9 cellular contexts compared by ENCODE assay signal in the genomic region with DNA sequence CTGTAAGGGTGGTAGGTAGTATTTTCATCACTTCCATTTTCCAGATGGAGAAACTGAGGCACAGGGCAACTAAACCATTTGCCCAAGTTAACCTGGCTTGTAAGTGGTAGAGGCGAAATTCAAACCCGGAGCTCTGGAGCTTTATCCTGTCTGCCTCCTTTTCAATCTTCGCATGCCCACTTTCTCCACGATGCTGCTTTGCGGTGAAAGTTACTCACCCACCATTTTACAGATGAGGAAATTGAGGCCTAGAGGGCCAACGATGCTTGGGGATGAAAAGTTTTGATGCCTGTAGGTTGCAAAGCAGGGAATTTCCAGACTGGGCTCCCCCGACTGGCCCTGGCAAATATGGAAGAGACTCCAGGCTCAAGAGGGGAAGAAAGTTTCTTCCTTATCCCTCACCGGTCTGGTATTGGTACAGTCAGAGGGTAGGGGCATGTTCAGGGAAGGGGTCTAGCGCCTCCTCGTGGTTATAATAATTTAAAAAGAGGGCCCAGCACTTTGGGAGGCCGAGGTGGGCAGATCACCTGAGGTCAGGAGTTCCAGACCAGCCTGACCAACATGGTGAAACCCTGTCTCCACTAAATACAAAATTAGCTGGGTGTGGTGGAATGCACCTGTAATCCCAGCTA. TPM values are rescaled to one million over a fixed set of nuclear protein-coding genes. Genes with fewer than 3 reads are reported as not detected.
DNase-seq lines count a peak whose midpoint lies in the region; ATAC-seq and TF ChIP-seq lines count a peak whose summit lies in the region.
"Had no signal": no experiment of that assay in that cellular context is flagged by ENCODE, and none has a peak within 500 bp of the region (broad histone marks: within the 10 kb centered on the region; RNA-seq: fewer than 3 reads in every experiment).

No MANE protein-coding gene starts in this region.

- peak; percentile 23 for TF ChIP-seq CTCF in CD8-positive, alpha-beta T cell (IDR thresholded peaks at IDR 0.05)
- TF ChIP-seq CTCF in HFF-Myc (IDR thresholded peaks at IDR 0.05; ENCODE audit: low read depth, low read length, missing control alignments) = peak; percentile 35

- no peaks in the 10 kb centered on the region for H3K27me3 ChIP-seq in CD8-positive, alpha-beta T cell (ENCODE audit: insufficient read depth, low read length)

- peak overlapping the region; percentile 80 for H3K27ac Mint-ChIP-seq in CD8-positive, alpha-beta T cell
- H3K27ac Mint-ChIP-seq in activated T-helper 17 cell treated with anti-CD3 and anti-CD28 coated beads, Interleukin-2, amount 50 U/mL, for 72 hours = no peak overlapping the region

- no peak overlapping the region for H3K27ac ChIP-seq in CD8-positive, alpha-beta T cell (ENCODE audit: low read depth, low read length)

- no peak for ATAC-seq in CD8-positive, alpha-beta T cell
- ATAC-seq in activated T-helper 17 cell treated with anti-CD3 and anti-CD28 coated beads, Interleukin-2, amount 50 U/mL, for 72 hours (replicated peaks) = no peak
- ATAC-seq in HG03159 (IDR thresholded peaks at IDR 0.05; ENCODE audit: unreplicated experiment) (no peak), GM18517 (IDR thresholded peaks at IDR 0.05; ENCODE audit: unreplicated experiment) (no peak)

- POLR2A ChIA-PET in CD8-positive, alpha-beta T cell (lab: Charles Lee) = interaction anchor here (1.5 to 1.9 kb wide), 3 partner anchors 34 to 61 kb away, joined by 5 to 6 read pairs (median 6); no protein-coding TSS in a partner anchor

- H3K27me3 Mint-ChIP-seq in CD8-positive, alpha-beta T cell (ENCODE audit: low read depth) = no peaks in the 10 kb centered on the region
- H3K27me3 Mint-ChIP-seq in activated T-helper 17 cell treated with anti-CD3 and anti-CD28 coated beads, Interleukin-2, amount 50 U/mL, for 72 hours = no peaks in the 10 kb centered on the region

- intact Hi-C loops in CD8-positive, alpha-beta T cell (cut with DNase I, micrococcal nuclease) = loop anchor here in 1 of 2 experiments (10.0 kb wide), 1 partner anchor 296 kb away; a partner anchor contains a TSS

- no peak for DNase-seq in CD8-positive, alpha-beta T cell
- DNase-seq in HFF-Myc (ENCODE audit: extremely low read depth, low read depth) (no peak), lung microvascular endothelial cell (ENCODE audit: low read depth in 2 of 2) (peak; percentile 27 to 33), C1 segment of cervical spinal cord (lab: John Stamatoyannopoulos, UW) (no peak), NCI-H2171 treated with DMSO at 0.1 percent for 48 hours (lab: John Stamatoyannopoulos, UW) (no peak)
- DNase-seq: NCI-H524 treated with DMSO at 0.1 percent for 48 hours had no signal

- H3K9me3 Mint-ChIP-seq in CD8-positive, alpha-beta T cell = no peaks in the 10 kb centered on the region
- H3K9me3 Mint-ChIP-seq in activated T-helper 17 cell treated with anti-CD3 and anti-CD28 coated beads, Interleukin-2, amount 50 U/mL, for 72 hours = no peaks in the 10 kb centered on the region

- peaks cover 21% of the 10 kb centered on the region for H3K36me3 Mint-ChIP-seq in CD8-positive, alpha-beta T cell
- peaks cover 20% of the 10 kb centered on the region for H3K36me3 Mint-ChIP-seq in activated T-helper 17 cell treated with anti-CD3 and anti-CD28 coated beads, Interleukin-2, amount 50 U/mL, for 72 hours (ENCODE audit: low read depth)

- H3K4me1 ChIP-seq in CD8-positive, alpha-beta T cell (ENCODE audit: insufficient read depth, low read length) = peaks cover 42% of the 10 kb centered on the region

- no peaks in the 10 kb centered on the region for H3K36me3 ChIP-seq in CD8-positive, alpha-beta T cell (ENCODE audit: insufficient read depth, low read length)

- peaks cover 54% of the 10 kb centered on the region for H3K4me1 Mint-ChIP-seq in CD8-positive, alpha-beta T cell (ENCODE audit: low read depth)
- peaks cover 22% of the 10 kb centered on the region for H3K4me1 Mint-ChIP-seq in activated T-helper 17 cell treated with anti-CD3 and anti-CD28 coated beads, Interleukin-2, amount 50 U/mL, for 72 hours

- CTCF ChIA-PET in CD8-positive, alpha-beta T cell (lab: Charles Lee) = interaction anchor here (0.7 to 2.5 kb wide), 8 partner anchors 14 to 94 kb away, joined by 3 to 11 read pairs (median 4); no protein-coding TSS in a partner anchor

- H3K4me3 ChIP-seq in CD8-positive, alpha-beta T cell (ENCODE audit: low read depth, low read length) = no peak overlapping the region
- H3K4me3 ChIP-seq in HFF-Myc (replicated peaks; ENCODE audit: low read depth, low read length) = no peak overlapping the region

- no peaks in the 10 kb centered on the region for H3K9me3 ChIP-seq in CD8-positive, alpha-beta T cell (ENCODE audit: low read length)

- no peak overlapping the region for H3K4me3 Mint-ChIP-seq in CD8-positive, alpha-beta T cell
- peak overlapping the region; percentile 87 for H3K4me3 Mint-ChIP-seq in activated T-helper 17 cell treated with anti-CD3 and anti-CD28 coated beads, Interleukin-2, amount 50 U/mL, for 72 hours

RNA-seq across cellular contexts. Expression of a gene that starts 1.9 kb away (rescaled TPM):
- total RNA-seq in CD8-positive, alpha-beta T cell = 10 to 100 TPM; 33.5 to 38.8 TPM
- total RNA-seq in activated T-helper 17 cell treated with anti-CD3 and anti-CD28 coated beads, Interleukin-2, amount 50 U/mL, for 72 hours = 10 to 100 TPM; 21.1 to 21.2 TPM
- 2.2 and 3.0 TPM in 2 replicates for total RNA-seq in lung microvascular endothelial cell

RNA-seq across cellular contexts. Expression of a gene that starts 3.4 kb away (rescaled TPM):
- total RNA-seq in CD8-positive, alpha-beta T cell = 10 to 100 TPM; 68.3 to 75.5 TPM
- 100 to 1,000 TPM; 110 to 114 TPM for total RNA-seq in activated T-helper 17 cell treated with anti-CD3 and anti-CD28 coated beads, Interleukin-2, amount 50 U/mL, for 72 hours
- total RNA-seq in lung microvascular endothelial cell = 0.22 TPM in 1 of 2 replicates, not detected in the other

RNA-seq across cellular contexts. Expression of a gene that starts 29.6 kb away (rescaled TPM):
- total RNA-seq in CD8-positive, alpha-beta T cell = 1 to 10 TPM; 1.1 to 1.7 TPM
- 10 to 100 TPM; 38.0 to 99.4 TPM for total RNA-seq in activated T-helper 17 cell treated with anti-CD3 and anti-CD28 coated beads, Interleukin-2, amount 50 U/mL, for 72 hours
- 17.7 and 20.4 TPM in 2 replicates for total RNA-seq in lung microvascular endothelial cell

RNA-seq across cellular contexts. Expression of a gene that starts 31.7 kb away (rescaled TPM):
- total RNA-seq in CD8-positive, alpha-beta T cell = 10 to 100 TPM; 31.9 to 33.1 TPM
- total RNA-seq in activated T-helper 17 cell treated with anti-CD3 and anti-CD28 coated beads, Interleukin-2, amount 50 U/mL, for 72 hours = 10 to 100 TPM; 49.8 to 64.7 TPM
- 42.1 and 58.3 TPM in 2 replicates for total RNA-seq in lung microvascular endothelial cell

RNA-seq across cellular contexts. Expression of a gene that starts 48.7 kb away (rescaled TPM):
- total RNA-seq in CD8-positive, alpha-beta T cell = not detected
- 1 to 10 TPM in 1 of 2 donors, under 1 TPM in 1; 0.99 to 4.3 TPM for total RNA-seq in activated T-helper 17 cell treated with anti-CD3 and anti-CD28 coated beads, Interleukin-2, amount 50 U/mL, for 72 hours
- total RNA-seq in lung microvascular endothelial cell = 0.44 and 1.6 TPM in 2 replicates

Comparison
In these comparisons a context has a peak if more than half of its experiments do, and no peak if none do; other contexts are left out.
1. DNase-seq: peak in lung microvascular endothelial cell (2 of 2); none in CD8-positive, alpha-beta T cell (0 of 7), HFF-Myc (single experiment), C1 segment of cervical spinal cord (0 of 14) and NCI-H2171 treated with DMSO at 0.1 percent for 48 hours (single experiment).
2. RNA of a gene that starts 3.4 kb away (total RNA-seq): 110 to 114 TPM in activated T-helper 17 cell treated with anti-CD3 and anti-CD28 coated beads, Interleukin-2, amount 50 U/mL, for 72 hours and 68.3 to 75.5 TPM in CD8-positive, alpha-beta T cell; 0.22 TPM in lung microvascular endothelial cell; every median in the first group is over 10 times any median in the second.